In genomic region chr17:81339502-81340296, GRCh38 we compare ENCODE assay signal across 12 cellular contexts. TPM values are rescaled to one million over a fixed set of nuclear protein-coding genes. Genes with fewer than 3 reads are reported as not detected.
DNase-seq lines count a peak whose midpoint lies in the region; ATAC-seq and TF ChIP-seq lines count a peak whose summit lies in the region.
"Had no signal": no experiment of that assay in that cellular context is flagged by ENCODE, and none has a peak within 500 bp of the region (broad histone marks: within the 10 kb centered on the region; RNA-seq: fewer than 3 reads in every experiment).

No MANE protein-coding gene starts in this region.

- no peaks in the 10 kb centered on the region for H4K20me1 ChIP-seq in PC-3 (ENCODE audit: low read length)

- H3K4me3 ChIP-seq in PC-3 (ENCODE audit: low read length) (peak overlapping the region; percentile 7; the same call in 1 of the 2 replicates), left ventricle myocardium inferior (no peak overlapping the region)
- H3K4me3 ChIP-seq: lung had no signal

- peak; percentile 56 for DNase-seq in CD1c-positive myeloid dendritic cell (ENCODE audit: extremely low spot score)
- DNase-seq in PC-3, result peak; percentile 32
- DNase-seq in left ventricle myocardium inferior, result no peak
- DNase-seq in osteocyte (ENCODE audit: extremely low spot score, unreplicated experiment), result no peak
- no peak for DNase-seq in AG08396 (ENCODE audit: low spot score)
- DNase-seq: activated CD4-positive, alpha-beta T cell treated with anti-CD3 and anti-CD28 coated beads for 4 hours; activated naive CD8-positive, alpha-beta T cell treated with anti-CD3 and anti-CD28 coated beads, Interleukin-2, amount 10 ng/mL, durations not matched to agents 7 days and 5 days had no signal

- no peak overlapping the region for H3K9ac ChIP-seq in PC-3 (ENCODE audit: low read length)

- H3K9me3 ChIP-seq in PC-3 (ENCODE audit: low read length), result no peaks in the 10 kb centered on the region
- no peaks in the 10 kb centered on the region for H3K9me3 ChIP-seq in left ventricle myocardium inferior (replicated peaks)

- no peaks in the 10 kb centered on the region for H3F3A ChIP-seq in PC-3 (ENCODE audit: low read length, unreplicated experiment)

- H3K27me3 Mint-ChIP-seq in osteocyte (ENCODE audit: unreplicated experiment), result no peaks in the 10 kb centered on the region

- H3K4me2 ChIP-seq in PC-3 (ENCODE audit: low read length), result peak overlapping the region; percentile 64

- H3K9me3 Mint-ChIP-seq in osteocyte (ENCODE audit: unreplicated experiment), result no peaks in the 10 kb centered on the region
- H3K9me3 Mint-ChIP-seq: activated naive CD8-positive, alpha-beta T cell treated with anti-CD3 and anti-CD28 coated beads, Interleukin-2, amount 10 ng/mL, durations not matched to agents 7 days and 5 days had no signal

- H3K36me3 ChIP-seq in PC-3 (ENCODE audit: low read depth, low read length), result no peaks in the 10 kb centered on the region
- H3K36me3 ChIP-seq in left ventricle myocardium inferior, result no peaks in the 10 kb centered on the region

- peaks cover 19% of the 10 kb centered on the region for H3K36me3 Mint-ChIP-seq in osteocyte (ENCODE audit: unreplicated experiment)
- H3K36me3 Mint-ChIP-seq: activated naive CD8-positive, alpha-beta T cell treated with anti-CD3 and anti-CD28 coated beads, Interleukin-2, amount 10 ng/mL, durations not matched to agents 7 days and 5 days had no signal

- peak; percentile 1; the same call in 1 of the 2 replicates for ATAC-seq in PC-3
- no peak for ATAC-seq in HG03196 (IDR thresholded peaks at IDR 0.05; ENCODE audit: unreplicated experiment)
- no peak for ATAC-seq in GM18909 (IDR thresholded peaks at IDR 0.05; ENCODE audit: poor library complexity, unreplicated experiment)
- ATAC-seq in GM19351 (IDR thresholded peaks at IDR 0.05; ENCODE audit: unreplicated experiment), result no peak

- intact Hi-C loops in PC-3 (cut with micrococcal nuclease), result loop anchor here (2.0 to 5.0 kb wide), 2 partner anchors 31 to 42 kb away; partner anchors contain the start of gene SLC38A10
- intact Hi-C loops in left ventricle myocardium inferior (cut with micrococcal nuclease), result no loop called here

- H3K4me1 Mint-ChIP-seq in osteocyte (ENCODE audit: unreplicated experiment), result peaks cover 41% of the 10 kb centered on the region

- peak overlapping the region; percentile 88 for H3K27ac Mint-ChIP-seq in osteocyte (ENCODE audit: unreplicated experiment)
- H3K27ac Mint-ChIP-seq: activated naive CD8-positive, alpha-beta T cell treated with anti-CD3 and anti-CD28 coated beads, Interleukin-2, amount 10 ng/mL, durations not matched to agents 7 days and 5 days had no signal

- peak overlapping the region; percentile 23 for H3K27ac ChIP-seq in PC-3 (ENCODE audit: low read length)
- peak overlapping the region; percentile 96 for H3K27ac ChIP-seq in left ventricle myocardium inferior (replicated peaks)
- H3K27ac ChIP-seq: epithelial cell of prostate had no signal

- no TSS peak for BruUV-seq in PC-3 (replicated peaks; lab: Mats Ljungman, UMichigan)

- no peak overlapping the region for H2AFZ ChIP-seq in PC-3 (ENCODE audit: low read length)

- TF ChIP-seq CTCF in PC-3 (conservative IDR thresholded peaks at IDR 0.05; ENCODE audit: low read depth, low read length) (no peak), left ventricle myocardium inferior (IDR thresholded peaks at IDR 0.05; ENCODE audit: borderline replicate concordance) (no peak), osteocyte (IDR thresholded peaks at IDR 0.05) (no peak)

- H3K4me1 ChIP-seq in PC-3 (ENCODE audit: insufficient read depth, low read length) (peaks cover 46% of the 10 kb centered on the region), left ventricle myocardium inferior (peaks cover 77% of the 10 kb centered on the region)

- H3K4me3 Mint-ChIP-seq in osteocyte (ENCODE audit: unreplicated experiment), result peak overlapping the region; percentile 67
- H3K4me3 Mint-ChIP-seq: activated naive CD8-positive, alpha-beta T cell treated with anti-CD3 and anti-CD28 coated beads, Interleukin-2, amount 10 ng/mL, durations not matched to agents 7 days and 5 days had no signal

- peaks cover 55% of the 10 kb centered on the region for H3K79me2 ChIP-seq in PC-3 (ENCODE audit: low read length)

- H3K9me2 ChIP-seq in PC-3 (replicated peaks; ENCODE audit: low read length), result no peaks in the 10 kb centered on the region

- H3K27me3 ChIP-seq in PC-3 (ENCODE audit: low read length), result no peaks in the 10 kb centered on the region
- H3K27me3 ChIP-seq in left ventricle myocardium inferior (ENCODE audit: low read depth), result peaks cover 24% of the 10 kb centered on the region

- CTCF ChIA-PET in PC-3 (lab: Charles Lee), result no interaction called here

- POLR2A ChIA-PET in PC-3 (lab: Charles Lee; ENCODE audit: unreplicated experiment), result no interaction called here

RNA-seq across cellular contexts. Expression of gene SLC38A10, which starts 44.6 kb away (rescaled TPM):
- total RNA-seq in PC-3 (2014; rRNA removed) (77.8 and 118 TPM in 2 replicates), left ventricle myocardium inferior (50.1 TPM), osteocyte (120 TPM in 2 replicates)

RNA-seq across cellular contexts. Expression of gene BAHCC1, which starts 55.6 kb away (rescaled TPM):
- total RNA-seq in PC-3 (2014; rRNA removed) (9.9 and 16.9 TPM in 2 replicates), left ventricle myocardium inferior (7.3 TPM), osteocyte (55.7 and 57.0 TPM in 2 replicates)

Comparison
In these comparisons a context has a peak if more than half of its experiments do, and no peak if none do; other contexts are left out.
1. DNase-seq: peak in CD1c-positive myeloid dendritic cell (single experiment) and PC-3 (single experiment); none in left ventricle myocardium inferior (single experiment), osteocyte (single experiment) and AG08396 (single experiment).